14 cellular contexts compared by ENCODE assay signal in the genomic region with DNA sequence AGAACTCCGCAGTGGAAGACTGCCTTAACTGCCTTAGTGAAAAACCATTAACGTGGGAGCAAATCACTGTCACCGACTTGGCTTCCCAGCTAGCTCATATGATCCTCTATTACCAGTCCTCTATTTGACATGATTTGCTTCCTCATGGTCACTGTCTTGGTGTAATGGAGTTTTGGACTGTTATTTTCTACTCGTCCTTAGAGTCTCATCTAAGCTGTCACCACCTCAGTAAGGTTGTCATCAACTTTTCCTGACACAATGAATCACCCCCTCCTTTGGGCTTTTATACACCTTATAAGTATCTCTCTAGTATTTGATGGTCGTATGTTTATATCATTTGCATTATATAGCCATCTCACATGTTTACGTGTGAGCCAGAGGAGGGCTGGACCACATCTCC.
"Had no signal": no experiment of that assay in that cellular context is flagged by ENCODE, and none has a peak within 500 bp of the region (broad histone marks: within the 10 kb centered on the region; RNA-seq: fewer than 3 reads in every experiment).

No MANE protein-coding gene starts in this region.

- DNase-seq: effector memory CD4-positive, alpha-beta T cell; glutamatergic neuron; immature natural killer cell; ovary; stimulated activated CD4-positive, alpha-beta T cell treated with anti-CD3 and anti-CD28 coated beads, Interleukin-12 subunit alpha, Interleukin-12 subunit beta, amount 100 ng/mL, for 4 hours; stimulated activated CD4-positive, alpha-beta T cell treated with anti-CD3 and anti-CD28 coated beads, Interleukin-2, amount 100 ng/mL, for 48 hours; stimulated activated naive CD8-positive, alpha-beta T cell treated with anti-CD3 and anti-CD28 coated beads, Interleukin-15, Interleukin-2, amounts not matched to agents 100 U/mL and 50 U/mL, for 24 hours had no signal

- H3K27ac ChIP-seq: gastrocnemius medialis, left lung, neural progenitor cell, ovary, tibial nerve had no signal

- H3K36me3 ChIP-seq: gastrocnemius medialis, left lung, neural progenitor cell, ovary, tibial nerve had no signal

- ATAC-seq: natural killer cell treated with Interleukin-12 subunit alpha and Interleukin-12 subunit beta and Interleukin-15 and Interleukin-18, amount 100 ng/mL, for 72 hours; stimulated activated naive CD8-positive, alpha-beta T cell treated with anti-CD3 and anti-CD28 coated beads, Interleukin-15, Interleukin-2, amounts not matched to agents 100 U/mL and 50 U/mL, for 24 hours had no signal

- H3K27me3 ChIP-seq: gastrocnemius medialis, left lung, neural progenitor cell, ovary, tibial nerve had no signal

- H3K4me3 ChIP-seq: gastrocnemius medialis, left lung, neural progenitor cell, ovary, tibial nerve had no signal

- H3K9me3 ChIP-seq: gastrocnemius medialis, left lung, ovary, tibial nerve had no signal

- H3K4me1 ChIP-seq: gastrocnemius medialis, left lung, tibial nerve had no signal

- FAIRE-seq: endometrium, small intestine had no signal
